9 cellular contexts compared by ENCODE assay signal in genomic region chr6:3247255-3248146, GRCh38. TPM values are rescaled to one million over a fixed set of nuclear protein-coding genes. Genes with fewer than 3 reads are reported as not detected.
A peak's percentile ranks its signal among the peaks of the same experiment; 100 is the strongest.
DNase-seq lines count a peak whose midpoint lies in the region; ATAC-seq and TF ChIP-seq lines count a peak whose summit lies in the region.
"Had no signal": no experiment of that assay in that cellular context is flagged by ENCODE, and none has a peak within 500 bp of the region (broad histone marks: within the 10 kb centered on the region; RNA-seq: fewer than 3 reads in every experiment).

No MANE protein-coding gene starts in this region.

- H3K4me3 ChIP-seq in SJCRH30 = peak overlapping the region; percentile 50
- H3K4me3 ChIP-seq: cardiac muscle cell had no signal

- no peaks in the 10 kb centered on the region for H3K27me3 ChIP-seq in SJCRH30

- H3K36me3 ChIP-seq in SJCRH30 = no peaks in the 10 kb centered on the region
- H3K36me3 ChIP-seq: cardiac muscle cell had no signal

- peak overlapping the region; percentile 21; the same call in 1 of the 2 replicates for H3K27ac ChIP-seq in SJCRH30
- H3K27ac ChIP-seq: cardiac muscle cell had no signal

- peak; percentile 75 for ATAC-seq in omental fat pad (ENCODE audit: low FRiP score)

- TF ChIP-seq CTCF in omental fat pad (IDR thresholded peaks at IDR 0.05) = no peak

- no peaks in the 10 kb centered on the region for H3K9me3 ChIP-seq in SJCRH30 (replicated peaks)

- DNase-seq in DMS53 treated with DMSO at 0.1 percent for 48 hours (lab: John Stamatoyannopoulos, UW; ENCODE audit: unreplicated experiment) = peak; percentile 25
- DNase-seq in SJCRH30 = peak; percentile 69 to 74
- DNase-seq in fibroblast of the conjunctiva (ENCODE audit: low read depth) = peak; percentile 70
- DNase-seq in omental fat pad (ENCODE audit: low spot score) = peak; percentile 48
- DNase-seq in DMS114 treated with DMSO at 0.1 percent for 48 hours (lab: John Stamatoyannopoulos, UW; ENCODE audit: unreplicated experiment) = no peak
- DNase-seq in NCI-H2196 (lab: John Stamatoyannopoulos, UW; ENCODE audit: unreplicated experiment) = no peak
- no peak for DNase-seq in NCI-H128 (lab: John Stamatoyannopoulos, UW; ENCODE audit: unreplicated experiment)
- no peak for DNase-seq in NCI-H1436 treated with DMSO at 0.1 percent for 48 hours (lab: John Stamatoyannopoulos, UW)

- H3K4me1 ChIP-seq in SJCRH30 = no peaks in the 10 kb centered on the region; the same call in 1 of the 2 replicates

RNA-seq across cellular contexts. Expression of gene PSMG4, which starts 11.2 kb away (rescaled TPM):
- 10.1 and 11.0 TPM in 2 replicates for total RNA-seq in SJCRH30 (2014; rRNA removed; shearing (Covaris generic))
- total RNA-seq in omental fat pad = 10 to 100 TPM in 3 of 4 donors, 1 to 10 TPM in 1; 6.8 to 25.2 (median 23.3) TPM

RNA-seq across cellular contexts. Expression of gene TUBB2B, which starts 20.0 kb away (rescaled TPM):
- 54.1 and 57.9 TPM in 2 replicates for total RNA-seq in SJCRH30 (2014; rRNA removed; shearing (Covaris generic))
- 1 to 10 TPM; 2.4 to 8.9 (median 3.9) TPM for total RNA-seq in omental fat pad

Comparison
In these comparisons a context has a peak if more than half of its experiments do, and no peak if none do; other contexts are left out.
1. DNase-seq: peak in DMS53 treated with DMSO at 0.1 percent for 48 hours (single experiment), SJCRH30 (2 of 2), fibroblast of the conjunctiva (single experiment) and omental fat pad (single experiment); none in DMS114 treated with DMSO at 0.1 percent for 48 hours (single experiment), NCI-H2196 (single experiment), NCI-H128 (single experiment) and NCI-H1436 treated with DMSO at 0.1 percent for 48 hours (single experiment).